Comparison of ENCODE assay signal across 8 cellular contexts in the genomic region with DNA sequence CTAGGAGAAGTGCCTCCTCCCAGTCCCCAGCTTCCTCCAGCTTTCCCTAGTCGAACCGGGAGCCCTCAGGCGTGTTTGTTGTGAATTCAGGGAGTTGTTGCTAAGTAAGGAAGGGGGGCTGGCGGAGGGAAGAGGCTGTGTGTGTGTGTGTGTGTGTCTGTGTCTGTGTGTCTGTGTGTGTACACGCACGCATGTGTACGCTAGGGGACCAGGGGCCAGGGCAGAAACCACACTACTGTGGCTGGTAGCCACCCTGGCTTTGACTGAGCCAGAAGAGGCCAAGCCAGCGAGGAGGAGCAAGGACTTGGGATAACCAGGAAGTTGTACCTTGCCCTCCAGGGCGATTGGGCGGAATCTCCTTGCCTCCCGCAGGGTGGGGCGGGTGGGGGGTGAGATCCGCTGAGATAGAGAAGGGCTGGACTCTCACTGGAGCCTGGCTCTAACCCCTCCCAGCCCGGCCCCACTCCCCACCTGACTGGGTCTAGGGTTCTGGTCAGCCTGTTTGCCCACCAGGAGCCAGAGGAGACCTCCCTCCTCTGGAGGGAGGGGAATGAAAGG. TPM values are rescaled to one million over a fixed set of nuclear protein-coding genes. Genes with fewer than 3 reads are reported as not detected.
DNase-seq lines count a peak whose midpoint lies in the region; ATAC-seq and TF ChIP-seq lines count a peak whose summit lies in the region.

No MANE protein-coding gene starts in this region.

- H3K27me3 ChIP-seq in DND-41 (ENCODE audit: insufficient read depth, low read length, poor library complexity), result no peaks in the 10 kb centered on the region
- H3K27me3 ChIP-seq in gastrocnemius medialis, result no peaks in the 10 kb centered on the region

- no peaks in the 10 kb centered on the region for H3K9me3 ChIP-seq in DND-41 (ENCODE audit: insufficient read depth, low read length, severe bottlenecking)
- H3K9me3 ChIP-seq in gastrocnemius medialis, result no peaks in the 10 kb centered on the region

- H3K9ac ChIP-seq in DND-41 (ENCODE audit: low read depth, low read length), result peak overlapping the region; percentile 21; the same call in 1 of the 2 replicates

- H4K20me1 ChIP-seq in DND-41 (ENCODE audit: insufficient read depth, low read length), result peaks cover 16% of the 10 kb centered on the region; the same call in 1 of the 2 replicates

- TF ChIP-seq CTCF in DND-41 (IDR thresholded peaks at IDR 0.05; ENCODE audit: borderline replicate concordance, extremely low read depth, low read length, poor library complexity, severe bottlenecking) (no peak), gastrocnemius medialis (IDR thresholded peaks at IDR 0.05 in 4 of 5, conservative IDR thresholded peaks at IDR 0.05 in 1 of 5) (no peak)

- DNase-seq in DND-41 (no peak), NCI-H2081 (lab: John Stamatoyannopoulos, UW) (peak; percentile 80 to 82), amniotic stem cell (lab: John Stamatoyannopoulos, UW) (peak; percentile 52), hepatic stellate cell (ENCODE audit: low spot score) (peak; percentile 83), gastrocnemius medialis (peak; percentile 79 to 91)
- DNase-seq in activated effector memory CD4-positive, alpha-beta T cell treated with anti-CD3 and anti-CD28 coated beads, Interleukin-2, amount 50 U/mL, for 16 hours, result no peak

- H3K4me1 ChIP-seq in DND-41 (ENCODE audit: insufficient read depth, low read length) (peaks cover 98% of the 10 kb centered on the region), gastrocnemius medialis (peaks cover 95 to 100% of the 10 kb centered on the region in 2 donors)

- H3K27ac ChIP-seq in DND-41 (ENCODE audit: low read length) (peak overlapping the region; percentile 61), gastrocnemius medialis (peak overlapping the region; percentile 89 to 100 (median 96))

- no peak overlapping the region for H2AFZ ChIP-seq in DND-41 (ENCODE audit: low read depth, low read length)

- in situ Hi-C loops in gastrocnemius medialis (cut with MboI; ENCODE audit: low sequenced_read_pairs in 4 of 4), result no loop called here

- no peak for ATAC-seq in DND-41 (ENCODE audit: insufficient read depth, low read depth)
- peak; percentile 14 to 22 for ATAC-seq in gastrocnemius medialis
- no peak for ATAC-seq in HG03139 (IDR thresholded peaks at IDR 0.05; ENCODE audit: unreplicated experiment)
- ATAC-seq in activated CD4-positive, CD25-positive, alpha-beta regulatory T cell treated with anti-CD3 and anti-CD28 coated beads, Interleukin-2, amount 50 U/mL, for 24 hours, result no peak

- H3K4me2 ChIP-seq in DND-41 (ENCODE audit: insufficient read depth, low read length), result no peak overlapping the region

- intact Hi-C loops in gastrocnemius medialis (cut with DNase I; ENCODE audit: low total_unique reads), result no loop called here

- H3K36me3 ChIP-seq in DND-41 (ENCODE audit: insufficient read depth, low read length) (peaks cover 12% of the 10 kb centered on the region; the same call in 1 of the 2 replicates), gastrocnemius medialis (no peaks in the 10 kb centered on the region)

- TF ChIP-seq POLR2A in gastrocnemius medialis (IDR thresholded peaks at IDR 0.05), result peak; percentile 48 to 49

- H3K4me3 ChIP-seq in DND-41 (ENCODE audit: low read depth in 1 of 2, low read length in 2 of 2) (no peak overlapping the region), gastrocnemius medialis (peak overlapping the region; percentile 35 to 93 (median 64))

- H3K79me2 ChIP-seq in DND-41 (ENCODE audit: insufficient read depth, low read length), result peaks cover 82% of the 10 kb centered on the region

RNA-seq across cellular contexts. Expression of gene BCL9L, which starts 7.5 kb away (rescaled TPM):
- total RNA-seq in gastrocnemius medialis, result 10 to 100 TPM; 17.1 to 35.6 (median 23.8) TPM

RNA-seq across cellular contexts. Expression of gene CXCR5, which starts 34.5 kb away (rescaled TPM):
- total RNA-seq in gastrocnemius medialis, result not detected

RNA-seq across cellular contexts. Expression of gene UPK2, which starts 37.9 kb away (rescaled TPM):
- total RNA-seq in gastrocnemius medialis, result not detected

RNA-seq across cellular contexts. Expression of gene FOXR1, which starts 53.4 kb away (rescaled TPM):
- not detected for total RNA-seq in gastrocnemius medialis

Comparison
In these comparisons a context has a peak if more than half of its experiments do, and no peak if none do; other contexts are left out.
1. ATAC-seq: peak in gastrocnemius medialis (2 of 2); none in DND-41 (single experiment), HG03139 (single experiment) and activated CD4-positive, CD25-positive, alpha-beta regulatory T cell treated with anti-CD3 and anti-CD28 coated beads, Interleukin-2, amount 50 U/mL, for 24 hours (0 of 2).
2. DNase-seq: peak in NCI-H2081 (2 of 2), amniotic stem cell (single experiment), hepatic stellate cell (single experiment) and gastrocnemius medialis (2 of 2); none in DND-41 (single experiment) and activated effector memory CD4-positive, alpha-beta T cell treated with anti-CD3 and anti-CD28 coated beads, Interleukin-2, amount 50 U/mL, for 16 hours (single experiment).
3. H3K4me3 ChIP-seq: peak in gastrocnemius medialis (4 of 4); none in DND-41 (0 of 2).